ENCODE assay signal across 28 cellular contexts in genomic region chr13:89966524-89966923, GRCh38.
"Had no signal": no experiment of that assay in that cellular context is flagged by ENCODE, and none has a peak within 500 bp of the region (broad histone marks: within the 10 kb centered on the region; RNA-seq: fewer than 3 reads in every experiment).

No MANE protein-coding gene starts in this region.

- H3K27me3 ChIP-seq: colonic mucosa, dorsolateral prefrontal cortex, esophagus muscularis mucosa, gastroesophageal sphincter, thyroid gland, upper lobe of right lung had no signal

- H3K4me1 Mint-ChIP-seq: activated B cell treated with CpG ODN at 0.5 μM for 24 hours, natural killer cell had no signal

- H3K9me3 ChIP-seq: colonic mucosa, esophagus muscularis mucosa, gastroesophageal sphincter, thyroid gland, upper lobe of right lung had no signal

- FAIRE-seq: bronchial epithelial cell, kidney had no signal

- DNase-seq: activated B cell treated with CpG ODN at 0.5 μM for 24 hours; activated CD4-positive, alpha-beta T cell treated with anti-CD3 and anti-CD28 coated beads for 4 hours; activated CD4-positive, alpha-beta T cell treated with anti-CD3 and anti-CD28 coated beads, Interleukin-2, amount 50 U/mL, for 48 hours; activated effector memory CD4-positive, alpha-beta T cell treated with Interleukin-2 at 50 U/mL for 16 hours; activated naive CD4-positive, alpha-beta T cell treated with anti-CD3 and anti-CD28 coated beads for 36 hours; activated T-cell treated with anti-CD3 and anti-CD28 coated beads, Interleukin-2, amount 50 U/mL, for 72 hours; amygdala; colonic mucosa; dorsolateral prefrontal cortex; effector memory CD8-positive, alpha-beta T cell; head of caudate nucleus; hypothalamus; kidney; natural killer cell; right cardiac atrium; stimulated activated CD4-positive, alpha-beta T cell treated with anti-CD3 and anti-CD28 coated beads, Interleukin-12 subunit alpha, Interleukin-12 subunit beta, amount 100 ng/mL, for 4 hours; stimulated activated CD4-positive, alpha-beta T cell treated with anti-CD3 and anti-CD28 coated beads, Interleukin-4, amount 100 ng/mL, for 4 hours; stimulated activated naive CD8-positive, alpha-beta T cell treated with anti-CD3 and anti-CD28 coated beads, Interleukin-15, Interleukin-2, amounts not matched to agents 100 U/mL and 50 U/mL, for 24 hours; substantia nigra; T-helper 9 cell; thyroid gland; upper lobe of right lung had no signal

- H3K36me3 Mint-ChIP-seq: natural killer cell had no signal

- H3K4me3 ChIP-seq: colonic mucosa, dorsolateral prefrontal cortex, esophagus muscularis mucosa, gastroesophageal sphincter, lung, thyroid gland, upper lobe of right lung had no signal

- H3K27me3 Mint-ChIP-seq: activated B cell treated with CpG ODN at 0.5 μM for 24 hours; effector memory CD8-positive, alpha-beta T cell had no signal

- H3K27ac ChIP-seq: colonic mucosa, dorsolateral prefrontal cortex, esophagus muscularis mucosa, gastroesophageal sphincter, parathyroid adenoma, thyroid gland, upper lobe of right lung had no signal

- H3K36me3 ChIP-seq: colonic mucosa, esophagus muscularis mucosa, gastroesophageal sphincter, thyroid gland, upper lobe of right lung had no signal

- H3K27ac Mint-ChIP-seq: activated B cell treated with CpG ODN at 0.5 μM for 24 hours; activated naive CD4-positive, alpha-beta T cell treated with anti-CD3 and anti-CD28 coated beads for 36 hours; activated T-cell treated with anti-CD3 and anti-CD28 coated beads, Interleukin-2, amount 50 U/mL, for 72 hours; effector memory CD8-positive, alpha-beta T cell; natural killer cell had no signal

- H3K4me3 Mint-ChIP-seq: activated B cell treated with CpG ODN at 0.5 μM for 24 hours; activated naive CD4-positive, alpha-beta T cell treated with anti-CD3 and anti-CD28 coated beads for 36 hours; activated T-cell treated with anti-CD3 and anti-CD28 coated beads, Interleukin-2, amount 50 U/mL, for 72 hours; effector memory CD8-positive, alpha-beta T cell; natural killer cell had no signal

- H3K4me1 ChIP-seq: colonic mucosa, esophagus muscularis mucosa, gastroesophageal sphincter, parathyroid adenoma, thyroid gland, upper lobe of right lung had no signal

- ATAC-seq: activated T-cell treated with anti-CD3 and anti-CD28 coated beads, Interleukin-2, amount 50 U/mL, for 72 hours; effector memory CD8-positive, alpha-beta T cell; gastroesophageal sphincter; left lobe of liver; natural killer cell; right cardiac atrium; stimulated activated naive CD8-positive, alpha-beta T cell treated with anti-CD3 and anti-CD28 coated beads, Interleukin-15, Interleukin-2, amounts not matched to agents 100 U/mL and 50 U/mL, for 24 hours; upper lobe of right lung had no signal

- H3K9ac ChIP-seq: parathyroid adenoma had no signal

- H2AFZ ChIP-seq: parathyroid adenoma had no signal
